ENCODE assay signal across 8 cellular contexts in genomic region chr5:43609752-43610151, GRCh38. TPM values are rescaled to one million over a fixed set of nuclear protein-coding genes. Genes with fewer than 3 reads are reported as not detected.
DNase-seq lines count a peak whose midpoint lies in the region; ATAC-seq and TF ChIP-seq lines count a peak whose summit lies in the region.

No MANE protein-coding gene starts in this region.

- peaks cover 23 to 48% of the 10 kb centered on the region in 2 donors for H3K36me3 Mint-ChIP-seq in CD4-positive, alpha-beta memory T cell
- H3K36me3 Mint-ChIP-seq in chondrocyte (ENCODE audit: low read depth) = peaks cover 25% of the 10 kb centered on the region

- no peaks in the 10 kb centered on the region for H3K9me3 Mint-ChIP-seq in CD4-positive, alpha-beta memory T cell
- no peaks in the 10 kb centered on the region for H3K9me3 Mint-ChIP-seq in chondrocyte (ENCODE audit: low read depth)

- H3K4me1 ChIP-seq in CD4-positive, alpha-beta memory T cell (ENCODE audit: insufficient read depth, low read length) = peaks cover 15% of the 10 kb centered on the region

- POLR2A ChIA-PET in CD4-positive, alpha-beta memory T cell (lab: Charles Lee; ENCODE audit: partially characterized antibody) = interaction anchor here (0.5 kb wide), 1 partner anchor 36 kb away, joined by 3 read pairs; no protein-coding TSS in a partner anchor

- peak overlapping the region in 1 of 7 donors; percentile 7 for H3K27ac Mint-ChIP-seq in CD4-positive, alpha-beta memory T cell
- H3K27ac Mint-ChIP-seq in chondrocyte (ENCODE audit: unreplicated experiment) = no peak overlapping the region

- CTCF ChIA-PET in CD4-positive, alpha-beta memory T cell (lab: Charles Lee; ENCODE audit: partially characterized antibody) = interaction anchor here (1.1 to 2.0 kb wide), 4 partner anchors 9 to 65 kb away, joined by 4 to 6 read pairs (median 5); no protein-coding TSS in a partner anchor

- H3K36me3 ChIP-seq in CD4-positive, alpha-beta memory T cell (ENCODE audit: insufficient read depth, low read length) = peaks cover 17% of the 10 kb centered on the region

- H3K27ac ChIP-seq in CD4-positive, alpha-beta memory T cell (ENCODE audit: low read depth, low read length) = no peak overlapping the region

- intact Hi-C loops in CD4-positive, alpha-beta memory T cell (cut with micrococcal nuclease) = no loop called here

- no peaks in the 10 kb centered on the region for H3K27me3 ChIP-seq in CD4-positive, alpha-beta memory T cell (ENCODE audit: insufficient read depth, low read length)

- H3K4me3 Mint-ChIP-seq in CD4-positive, alpha-beta memory T cell = no peak overlapping the region
- H3K4me3 Mint-ChIP-seq in chondrocyte (ENCODE audit: unreplicated experiment) = no peak overlapping the region

- H3K4me3 ChIP-seq in CD4-positive, alpha-beta memory T cell (ENCODE audit: low read length in 2 of 2) = no peak overlapping the region

- no peaks in the 10 kb centered on the region for H3K27me3 Mint-ChIP-seq in CD4-positive, alpha-beta memory T cell
- no peaks in the 10 kb centered on the region for H3K27me3 Mint-ChIP-seq in chondrocyte (ENCODE audit: low read depth)

- peak; percentile 98 for ATAC-seq in GM19351 (IDR thresholded peaks at IDR 0.05; ENCODE audit: unreplicated experiment)
- peak; percentile 94 for ATAC-seq in HG03442 (IDR thresholded peaks at IDR 0.05; ENCODE audit: unreplicated experiment)
- ATAC-seq in HG02571 (IDR thresholded peaks at IDR 0.05; ENCODE audit: unreplicated experiment) = no peak

- no peaks in the 10 kb centered on the region for H3K9me3 ChIP-seq in CD4-positive, alpha-beta memory T cell (ENCODE audit: control insufficient read depth in 1 of 2, low read length in 2 of 2)

- TF ChIP-seq CTCF in chondrocyte (IDR thresholded peaks at IDR 0.05) = peak; percentile 54

- peak in 3 of 5 donors; percentile 12 to 14 (median 13) for DNase-seq in CD4-positive, alpha-beta memory T cell
- DNase-seq in chondrocyte (ENCODE audit: low spot score) (no peak), dermis blood vessel endothelial cell (no peak), ureter (ENCODE audit: low spot score) (no peak), hippocampal formation (lab: John Stamatoyannopoulos, UW) (no peak)

- peaks cover 24 to 43% (median 36%) of the 10 kb centered on the region in 4 donors for H3K4me1 Mint-ChIP-seq in CD4-positive, alpha-beta memory T cell
- H3K4me1 Mint-ChIP-seq in chondrocyte (ENCODE audit: low read depth) = peaks cover 18% of the 10 kb centered on the region

RNA-seq across cellular contexts. Expression of gene NNT, which starts 6.8 kb away (rescaled TPM):
- 10 to 100 TPM; 56.1 to 57.6 TPM for total RNA-seq in CD4-positive, alpha-beta memory T cell
- 10 to 100 TPM; 47.0 to 74.7 TPM for polyA plus RNA-seq in CD4-positive, alpha-beta memory T cell
- total RNA-seq in chondrocyte = 106 to 120 TPM (median 114 TPM) in 3 replicates
- 84.6 and 126 TPM in 2 replicates for total RNA-seq in dermis blood vessel endothelial cell
- 71.1 TPM for total RNA-seq in ureter

RNA-seq across cellular contexts. Expression of gene PAIP1, which starts 52.9 kb away (rescaled TPM):
- total RNA-seq in CD4-positive, alpha-beta memory T cell = 10 to 100 TPM; 36.0 to 38.0 TPM
- polyA plus RNA-seq in CD4-positive, alpha-beta memory T cell = 10 to 100 TPM; 48.1 to 48.9 TPM
- total RNA-seq in chondrocyte (82.3 to 105 TPM (median 104 TPM) in 3 replicates), dermis blood vessel endothelial cell (88.2 and 139 TPM in 2 replicates), ureter (77.5 TPM)

Comparison
In these comparisons a context has a peak if more than half of its experiments do, and no peak if none do; other contexts are left out.
1. DNase-seq: peak in CD4-positive, alpha-beta memory T cell (3 of 5); none in chondrocyte (single experiment), dermis blood vessel endothelial cell (single experiment), ureter (single experiment) and hippocampal formation (0 of 2).